Comparison of ENCODE assay signal across 21 cellular contexts in genomic region chr1:171844381-171844780, GRCh38.
"Had no signal": no experiment of that assay in that cellular context is flagged by ENCODE, and none has a peak within 500 bp of the region (broad histone marks: within the 10 kb centered on the region; RNA-seq: fewer than 3 reads in every experiment).

No MANE protein-coding gene starts in this region.

- H3K4me3 Mint-ChIP-seq: activated CD4-positive, alpha-beta memory T cell treated with anti-CD3 and anti-CD28 coated beads for 36 hours; activated CD4-positive, alpha-beta T cell treated with anti-CD3 and anti-CD28 coated beads for 36 hours; activated naive CD8-positive, alpha-beta T cell; endodermal cell; mesothelial cell of epicardium; neural progenitor cell; stimulated activated naive CD8-positive, alpha-beta T cell treated with anti-CD3 and anti-CD28 coated beads, Interleukin-15, amount 100 ng/mL, for 72 hours; WTC11 had no signal

- H3K36me3 ChIP-seq: gastroesophageal sphincter, heart right ventricle, left lung, neural progenitor cell, ovary, right lobe of liver, thoracic aorta, upper lobe of left lung had no signal

- H3K9me3 Mint-ChIP-seq: activated CD4-positive, alpha-beta memory T cell treated with anti-CD3 and anti-CD28 coated beads for 36 hours; endodermal cell; mesothelial cell of epicardium; neural progenitor cell; stimulated activated naive CD8-positive, alpha-beta T cell treated with anti-CD3 and anti-CD28 coated beads, Interleukin-15, amount 100 ng/mL, for 72 hours; WTC11 had no signal

- ATAC-seq: activated CD4-positive, alpha-beta T cell treated with anti-CD3 and anti-CD28 coated beads for 36 hours; gastroesophageal sphincter; heart right ventricle; left lung; right lobe of liver; stimulated activated naive CD8-positive, alpha-beta T cell treated with anti-CD3 and anti-CD28 coated beads, Interleukin-15, amount 100 ng/mL, for 72 hours; WTC11 had no signal

- H3K4me1 ChIP-seq: neural progenitor cell had no signal

- H3K27me3 ChIP-seq: gastroesophageal sphincter, ovary, upper lobe of left lung had no signal

- H2AFZ ChIP-seq: neural progenitor cell had no signal

- DNase-seq: activated CD4-positive, alpha-beta memory T cell treated with anti-CD3 and anti-CD28 coated beads for 36 hours; activated CD4-positive, alpha-beta T cell treated with anti-CD3 and anti-CD28 coated beads for 36 hours; activated T-cell treated with anti-CD3 and anti-CD28 coated beads for 4 hours; caudate nucleus; endodermal cell; erythroblast; heart right ventricle; left lung; ovary; right lobe of liver; small intestine; stimulated activated CD4-positive, alpha-beta T cell treated with anti-CD3 and anti-CD28 coated beads, Interleukin-15, amount 100 ng/mL, for 24 hours; stimulated activated CD4-positive, alpha-beta T cell treated with anti-CD3 and anti-CD28 coated beads, Interleukin-2, amount 100 ng/mL, for 48 hours; stimulated activated naive CD8-positive, alpha-beta T cell treated with anti-CD3 and anti-CD28 coated beads, Interleukin-15, amount 100 ng/mL, for 72 hours; upper lobe of left lung had no signal

- H3K36me3 Mint-ChIP-seq: activated CD4-positive, alpha-beta memory T cell treated with anti-CD3 and anti-CD28 coated beads for 36 hours; activated naive CD8-positive, alpha-beta T cell; mesothelial cell of epicardium; neural progenitor cell; WTC11 had no signal

- H3K27ac ChIP-seq: gastroesophageal sphincter, heart right ventricle, left lung, neural progenitor cell, ovary, right lobe of liver, thoracic aorta, upper lobe of left lung had no signal

- H3K9me3 ChIP-seq: gastroesophageal sphincter, left lung, ovary, right lobe of liver, thoracic aorta, upper lobe of left lung had no signal

- H3K4me2 ChIP-seq: neural progenitor cell had no signal

- H3K4me3 ChIP-seq: gastroesophageal sphincter, heart right ventricle, left lung, neural progenitor cell, ovary, right lobe of liver, thoracic aorta, upper lobe of left lung had no signal

- H3K27ac Mint-ChIP-seq: activated CD4-positive, alpha-beta memory T cell treated with anti-CD3 and anti-CD28 coated beads for 36 hours; activated CD4-positive, alpha-beta T cell treated with anti-CD3 and anti-CD28 coated beads for 36 hours; activated naive CD8-positive, alpha-beta T cell; endodermal cell; mesothelial cell of epicardium; neural progenitor cell; stimulated activated naive CD8-positive, alpha-beta T cell treated with anti-CD3 and anti-CD28 coated beads, Interleukin-15, amount 100 ng/mL, for 72 hours; WTC11 had no signal
